2 cellular contexts compared by ENCODE assay signal in the genomic region with DNA sequence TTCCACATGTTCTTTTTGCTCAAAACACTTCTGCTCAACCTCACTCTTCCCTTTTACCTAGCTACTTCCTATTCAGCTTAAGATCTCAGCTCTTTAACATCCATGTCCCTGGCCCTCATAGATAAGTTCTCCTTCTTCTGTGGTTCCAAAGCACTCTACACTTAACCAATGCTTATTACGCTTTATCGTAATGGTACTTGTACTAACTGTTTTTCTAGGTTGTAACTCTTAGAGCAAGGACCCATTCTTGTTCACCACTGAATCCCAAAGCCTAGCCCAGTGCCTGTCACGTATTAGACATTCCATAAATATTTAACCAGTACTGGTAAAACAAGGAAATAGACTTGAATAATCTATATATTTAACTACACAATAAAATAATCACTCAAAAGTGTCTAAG.
TF ChIP-seq lines count a peak whose summit lies in the region.

No MANE protein-coding gene starts in this region.

TF ChIP-seq in liver, 16 proteins besides CTCF, POLR2A, EP300 and RAD21:
- TF ChIP-seq YY1 (IDR thresholded peaks at IDR 0.05) (no peak), JUND (IDR thresholded peaks at IDR 0.05) (no peak), NR2F2 (IDR thresholded peaks at IDR 0.05) (no peak), SP1 (IDR thresholded peaks at IDR 0.05) (no peak), TAF1 (conservative IDR thresholded peaks at IDR 0.05) (no peak), FOXA1 (IDR thresholded peaks at IDR 0.05) (no peak), RXRA (IDR thresholded peaks at IDR 0.05) (no peak), EGR1 (IDR thresholded peaks at IDR 0.05; ENCODE audit: low read depth in 2 of 2) (no peak), HNF4A (conservative IDR thresholded peaks at IDR 0.05) (no peak), GABPA (IDR thresholded peaks at IDR 0.05 in 1 of 2, conservative IDR thresholded peaks at IDR 0.05 in 1 of 2) (no peak), FOXA2 (IDR thresholded peaks at IDR 0.05) (no peak), HNF4G (IDR thresholded peaks at IDR 0.05) (no peak)
- TF ChIP-seq, protein P1, sequence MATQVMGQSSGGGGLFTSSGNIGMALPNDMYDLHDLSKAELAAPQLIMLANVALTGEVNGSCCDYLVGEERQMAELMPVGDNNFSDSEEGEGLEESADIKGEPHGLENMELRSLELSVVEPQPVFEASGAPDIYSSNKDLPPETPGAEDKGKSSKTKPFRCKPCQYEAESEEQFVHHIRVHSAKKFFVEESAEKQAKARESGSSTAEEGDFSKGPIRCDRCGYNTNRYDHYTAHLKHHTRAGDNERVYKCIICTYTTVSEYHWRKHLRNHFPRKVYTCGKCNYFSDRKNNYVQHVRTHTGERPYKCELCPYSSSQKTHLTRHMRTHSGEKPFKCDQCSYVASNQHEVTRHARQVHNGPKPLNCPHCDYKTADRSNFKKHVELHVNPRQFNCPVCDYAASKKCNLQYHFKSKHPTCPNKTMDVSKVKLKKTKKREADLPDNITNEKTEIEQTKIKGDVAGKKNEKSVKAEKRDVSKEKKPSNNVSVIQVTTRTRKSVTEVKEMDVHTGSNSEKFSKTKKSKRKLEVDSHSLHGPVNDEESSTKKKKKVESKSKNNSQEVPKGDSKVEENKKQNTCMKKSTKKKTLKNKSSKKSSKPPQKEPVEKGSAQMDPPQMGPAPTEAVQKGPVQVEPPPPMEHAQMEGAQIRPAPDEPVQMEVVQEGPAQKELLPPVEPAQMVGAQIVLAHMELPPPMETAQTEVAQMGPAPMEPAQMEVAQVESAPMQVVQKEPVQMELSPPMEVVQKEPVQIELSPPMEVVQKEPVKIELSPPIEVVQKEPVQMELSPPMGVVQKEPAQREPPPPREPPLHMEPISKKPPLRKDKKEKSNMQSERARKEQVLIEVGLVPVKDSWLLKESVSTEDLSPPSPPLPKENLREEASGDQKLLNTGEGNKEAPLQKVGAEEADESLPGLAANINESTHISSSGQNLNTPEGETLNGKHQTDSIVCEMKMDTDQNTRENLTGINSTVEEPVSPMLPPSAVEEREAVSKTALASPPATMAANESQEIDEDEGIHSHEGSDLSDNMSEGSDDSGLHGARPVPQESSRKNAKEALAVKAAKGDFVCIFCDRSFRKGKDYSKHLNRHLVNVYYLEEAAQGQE (IDR thresholded peaks at IDR 0.05): no peak
- TF ChIP-seq, protein P2, sequence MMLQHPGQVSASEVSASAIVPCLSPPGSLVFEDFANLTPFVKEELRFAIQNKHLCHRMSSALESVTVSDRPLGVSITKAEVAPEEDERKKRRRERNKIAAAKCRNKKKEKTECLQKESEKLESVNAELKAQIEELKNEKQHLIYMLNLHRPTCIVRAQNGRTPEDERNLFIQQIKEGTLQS (IDR thresholded peaks at IDR 0.05): no peak
- TF ChIP-seq, protein P3, sequence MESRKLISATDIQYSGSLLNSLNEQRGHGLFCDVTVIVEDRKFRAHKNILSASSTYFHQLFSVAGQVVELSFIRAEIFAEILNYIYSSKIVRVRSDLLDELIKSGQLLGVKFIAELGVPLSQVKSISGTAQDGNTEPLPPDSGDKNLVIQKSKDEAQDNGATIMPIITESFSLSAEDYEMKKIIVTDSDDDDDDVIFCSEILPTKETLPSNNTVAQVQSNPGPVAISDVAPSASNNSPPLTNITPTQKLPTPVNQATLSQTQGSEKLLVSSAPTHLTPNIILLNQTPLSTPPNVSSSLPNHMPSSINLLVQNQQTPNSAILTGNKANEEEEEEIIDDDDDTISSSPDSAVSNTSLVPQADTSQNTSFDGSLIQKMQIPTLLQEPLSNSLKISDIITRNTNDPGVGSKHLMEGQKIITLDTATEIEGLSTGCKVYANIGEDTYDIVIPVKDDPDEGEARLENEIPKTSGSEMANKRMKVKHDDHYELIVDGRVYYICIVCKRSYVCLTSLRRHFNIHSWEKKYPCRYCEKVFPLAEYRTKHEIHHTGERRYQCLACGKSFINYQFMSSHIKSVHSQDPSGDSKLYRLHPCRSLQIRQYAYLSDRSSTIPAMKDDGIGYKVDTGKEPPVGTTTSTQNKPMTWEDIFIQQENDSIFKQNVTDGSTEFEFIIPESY (IDR thresholded peaks at IDR 0.05): no peak
- TF ChIP-seq, protein P4, sequence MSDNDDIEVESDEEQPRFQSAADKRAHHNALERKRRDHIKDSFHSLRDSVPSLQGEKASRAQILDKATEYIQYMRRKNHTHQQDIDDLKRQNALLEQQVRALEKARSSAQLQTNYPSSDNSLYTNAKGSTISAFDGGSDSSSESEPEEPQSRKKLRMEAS (IDR thresholded peaks at IDR 0.05): no peak

TF ChIP-seq in HepG2, 621 proteins besides CTCF, POLR2A, EP300 and RAD21:
- TF ChIP-seq, protein P5, sequence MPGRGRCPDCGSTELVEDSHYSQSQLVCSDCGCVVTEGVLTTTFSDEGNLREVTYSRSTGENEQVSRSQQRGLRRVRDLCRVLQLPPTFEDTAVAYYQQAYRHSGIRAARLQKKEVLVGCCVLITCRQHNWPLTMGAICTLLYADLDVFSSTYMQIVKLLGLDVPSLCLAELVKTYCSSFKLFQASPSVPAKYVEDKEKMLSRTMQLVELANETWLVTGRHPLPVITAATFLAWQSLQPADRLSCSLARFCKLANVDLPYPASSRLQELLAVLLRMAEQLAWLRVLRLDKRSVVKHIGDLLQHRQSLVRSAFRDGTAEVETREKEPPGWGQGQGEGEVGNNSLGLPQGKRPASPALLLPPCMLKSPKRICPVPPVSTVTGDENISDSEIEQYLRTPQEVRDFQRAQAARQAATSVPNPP (CRISPR knock-in tag; IDR thresholded peaks at IDR 0.05): no peak
- no peak for TF ChIP-seq ZNF30 (CRISPR knock-in tag; IDR thresholded peaks at IDR 0.05)
- no peak for TF ChIP-seq RBFOX2 (IDR thresholded peaks at IDR 0.05; ENCODE audit: low read depth, low read length)
